10 cellular contexts compared by ENCODE assay signal in genomic region chr15:65085990-65086679, GRCh38. TPM values are rescaled to one million over a fixed set of nuclear protein-coding genes. Genes with fewer than 3 reads are reported as not detected.
A peak's percentile ranks its signal among the peaks of the same experiment; 100 is the strongest.
DNase-seq lines count a peak whose midpoint lies in the region; ATAC-seq, FAIRE-seq and TF ChIP-seq lines count a peak whose summit lies in the region.
"Had no signal": no experiment of that assay in that cellular context is flagged by ENCODE, and none has a peak within 500 bp of the region (broad histone marks: within the 10 kb centered on the region; RNA-seq: fewer than 3 reads in every experiment).

No MANE protein-coding gene starts in this region.

- peak; percentile 39 for TF ChIP-seq CTCF in MM.1S (IDR thresholded peaks at IDR 0.05; ENCODE audit: low read length)
- peak; percentile 79 for TF ChIP-seq CTCF in endodermal cell (conservative IDR thresholded peaks at IDR 0.05)

- no peak overlapping the region for H2AFZ ChIP-seq in MM.1S (ENCODE audit: low read length)

- H3K4me1 Mint-ChIP-seq in endodermal cell: peaks cover 73% of the 10 kb centered on the region

- H3K36me3 ChIP-seq in MM.1S (replicated peaks; ENCODE audit: insufficient read depth, low read length): no peaks in the 10 kb centered on the region
- H3K36me3 ChIP-seq in endodermal cell (ENCODE audit: control insufficient read depth, insufficient read depth, low read length): no peaks in the 10 kb centered on the region
- H3K36me3 ChIP-seq in small intestine (ENCODE audit: control insufficient read depth in 2 of 2, insufficient read depth in 2 of 2, low read length in 2 of 2): no peaks in the 10 kb centered on the region

- WGBS in endodermal cell (ENCODE audit: insufficient coverage in 1 of 2, insufficient read length in 1 of 2), 2 experiments: 91 to 97% methylated on average over 3 to 6 of the region's 6 CpGs
- WGBS in small intestine, 3 donors: 85 to 91% (median 87%) methylated on average over 6 of the region's 6 CpGs

- H3K27ac ChIP-seq in MM.1S (ENCODE audit: low read length) (no peak overlapping the region), endodermal cell (ENCODE audit: low read depth, low read length) (no peak overlapping the region), small intestine (ENCODE audit: low read depth in 1 of 2, low read length in 1 of 2) (no peak overlapping the region)

- DNase-seq in NCI-H82 (lab: John Stamatoyannopoulos, UW) (peak; percentile 56), NCI-H82 treated with DMSO at 0.1 percent for 48 hours (lab: John Stamatoyannopoulos, UW; ENCODE audit: unreplicated experiment) (no peak), MM.1S (peak; percentile 10), endodermal cell (peak; percentile 89), small intestine (peak; percentile 46), NCI-H2029 (lab: John Stamatoyannopoulos, UW) (no peak), NCI-H345 (lab: John Stamatoyannopoulos, UW) (no peak)

- H3K9me3 Mint-ChIP-seq in endodermal cell: no peaks in the 10 kb centered on the region

- H3K4me2 ChIP-seq in MM.1S (ENCODE audit: low read depth, low read length): no peak overlapping the region

- H3K4me3 Mint-ChIP-seq in endodermal cell: no peak overlapping the region

- no peaks in the 10 kb centered on the region for H3K9me2 ChIP-seq in MM.1S (replicated peaks; ENCODE audit: insufficient read depth, low read length)

- H3K9ac ChIP-seq in MM.1S (ENCODE audit: low read length) (no peak overlapping the region), endodermal cell (ENCODE audit: extremely low read depth, low read length, poor library complexity, severe bottlenecking) (no peak overlapping the region)

- H3K9me3 ChIP-seq in MM.1S (replicated peaks; ENCODE audit: insufficient read depth, low read length) (no peaks in the 10 kb centered on the region), endodermal cell (ENCODE audit: control insufficient read depth, low read length) (no peaks in the 10 kb centered on the region), small intestine (ENCODE audit: control insufficient read depth, low read depth) (no peaks in the 10 kb centered on the region)

- no peaks in the 10 kb centered on the region for H3K79me2 ChIP-seq in MM.1S (ENCODE audit: low read length)

- H3K4me3 ChIP-seq in MM.1S (ENCODE audit: low read length) (no peak overlapping the region), endodermal cell (ENCODE audit: low read length) (no peak overlapping the region), small intestine (ENCODE audit: low read depth in 1 of 2, low read length in 2 of 2) (no peak overlapping the region)

- no peak for ATAC-seq in GM19467 (IDR thresholded peaks at IDR 0.05; ENCODE audit: unreplicated experiment)

- peaks cover 36% of the 10 kb centered on the region for H3K27me3 Mint-ChIP-seq in endodermal cell (ENCODE audit: insufficient read depth)

- FAIRE-seq in small intestine (lab: Jason Lieb, UNC): no peak
- FAIRE-seq: TTC549 had no signal

- H3K4me1 ChIP-seq in MM.1S (ENCODE audit: low read length): no peaks in the 10 kb centered on the region
- H3K4me1 ChIP-seq in endodermal cell (ENCODE audit: control insufficient read depth, insufficient read depth, low read length): peaks cover 40% of the 10 kb centered on the region
- H3K4me1 ChIP-seq in small intestine (ENCODE audit: control insufficient read depth in 2 of 2, insufficient read depth in 1 of 2, low read depth in 1 of 2, low read length in 1 of 2): peaks cover 0 to 21% of the 10 kb centered on the region in 2 donors

- H4K20me1 ChIP-seq in MM.1S (ENCODE audit: insufficient read depth, low read length): no peaks in the 10 kb centered on the region

- no peaks in the 10 kb centered on the region for H3F3A ChIP-seq in MM.1S (ENCODE audit: insufficient read depth, low read length)

- H3K27me3 ChIP-seq in MM.1S (replicated peaks; ENCODE audit: insufficient read depth, low read length) (0 out of 2 replicates have a peak, but pooled peaks cover 3% of the 10 kb centered on the region), endodermal cell (ENCODE audit: control insufficient read depth, insufficient read depth, low read length, poor library complexity, severe bottlenecking) (no peaks in the 10 kb centered on the region), small intestine (ENCODE audit: control insufficient read depth in 2 of 2, insufficient read depth in 2 of 2, low read length in 2 of 2) (no peaks in the 10 kb centered on the region)

- no peaks in the 10 kb centered on the region for H3K36me3 Mint-ChIP-seq in endodermal cell (ENCODE audit: low read depth)

- H3K27ac Mint-ChIP-seq in endodermal cell: no peak overlapping the region

RNA-seq across cellular contexts. Expression of gene KBTBD13, which starts 9.6 kb away (rescaled TPM):
- not detected for total RNA-seq in endodermal cell
- not detected for polyA plus RNA-seq in endodermal cell (2013, experiment 1 of 2)
- polyA plus RNA-seq in endodermal cell (2013, experiment 2 of 2): not detected
- polyA plus RNA-seq in small intestine: under 1 TPM in 1 of 3 donors, not detected in 2; 0.03 TPM

RNA-seq across cellular contexts. Expression of gene RASL12, which starts 18.3 kb away (rescaled TPM):
- total RNA-seq in endodermal cell: 10 to 100 TPM; 27.2 TPM
- 11.5 TPM for polyA plus RNA-seq in endodermal cell (2013, experiment 1 of 2)
- polyA plus RNA-seq in endodermal cell (2013, experiment 2 of 2): 11.1 TPM
- 1 to 10 TPM in 2 of 3 donors, under 1 TPM in 1; 0.45 to 7.7 (median 2.2) TPM for polyA plus RNA-seq in small intestine

RNA-seq across cellular contexts. Expression of gene UBAP1L, which starts 28.9 kb away (rescaled TPM):
- total RNA-seq in endodermal cell: 1 to 10 TPM; 3.4 to 4.2 TPM
- polyA plus RNA-seq in endodermal cell (2013, experiment 1 of 2): 2.7 TPM
- polyA plus RNA-seq in endodermal cell (2013, experiment 2 of 2): 3.1 TPM
- polyA plus RNA-seq in small intestine: 1 to 10 TPM; 1.5 to 5.8 (median 4.9) TPM

RNA-seq across cellular contexts. Expression of gene SLC51B, which starts 40.9 kb away (rescaled TPM):
- total RNA-seq in endodermal cell: not detected
- polyA plus RNA-seq in endodermal cell (2013, experiment 1 of 2): not detected
- not detected for polyA plus RNA-seq in endodermal cell (2013, experiment 2 of 2)
- polyA plus RNA-seq in small intestine: 100 to 1,000 TPM in 2 of 3 donors, 10 to 100 TPM in 1; 82.7 to 258 (median 242) TPM
- total RNA-seq: myocyte had no signal

RNA-seq across cellular contexts. Expression of gene PDCD7, which starts 47.5 kb away (rescaled TPM):
- 10 to 100 TPM; 25.4 to 33.1 TPM for total RNA-seq in endodermal cell
- 25.7 TPM for polyA plus RNA-seq in endodermal cell (2013, experiment 1 of 2)
- 20.7 TPM for polyA plus RNA-seq in endodermal cell (2013, experiment 2 of 2)
- 10 to 100 TPM in 2 of 3 donors, 1 to 10 TPM in 1; 8.4 to 12.3 (median 11.6) TPM for polyA plus RNA-seq in small intestine

Comparison
In these comparisons a context has a peak if more than half of its experiments do, and no peak if none do; other contexts are left out.
1. DNase-seq: peak in NCI-H82 (single experiment), MM.1S (single experiment), endodermal cell (single experiment) and small intestine (single experiment); none in NCI-H82 treated with DMSO at 0.1 percent for 48 hours (single experiment), NCI-H2029 (single experiment) and NCI-H345 (single experiment).